7 cellular contexts compared by ENCODE assay signal in the genomic region with DNA sequence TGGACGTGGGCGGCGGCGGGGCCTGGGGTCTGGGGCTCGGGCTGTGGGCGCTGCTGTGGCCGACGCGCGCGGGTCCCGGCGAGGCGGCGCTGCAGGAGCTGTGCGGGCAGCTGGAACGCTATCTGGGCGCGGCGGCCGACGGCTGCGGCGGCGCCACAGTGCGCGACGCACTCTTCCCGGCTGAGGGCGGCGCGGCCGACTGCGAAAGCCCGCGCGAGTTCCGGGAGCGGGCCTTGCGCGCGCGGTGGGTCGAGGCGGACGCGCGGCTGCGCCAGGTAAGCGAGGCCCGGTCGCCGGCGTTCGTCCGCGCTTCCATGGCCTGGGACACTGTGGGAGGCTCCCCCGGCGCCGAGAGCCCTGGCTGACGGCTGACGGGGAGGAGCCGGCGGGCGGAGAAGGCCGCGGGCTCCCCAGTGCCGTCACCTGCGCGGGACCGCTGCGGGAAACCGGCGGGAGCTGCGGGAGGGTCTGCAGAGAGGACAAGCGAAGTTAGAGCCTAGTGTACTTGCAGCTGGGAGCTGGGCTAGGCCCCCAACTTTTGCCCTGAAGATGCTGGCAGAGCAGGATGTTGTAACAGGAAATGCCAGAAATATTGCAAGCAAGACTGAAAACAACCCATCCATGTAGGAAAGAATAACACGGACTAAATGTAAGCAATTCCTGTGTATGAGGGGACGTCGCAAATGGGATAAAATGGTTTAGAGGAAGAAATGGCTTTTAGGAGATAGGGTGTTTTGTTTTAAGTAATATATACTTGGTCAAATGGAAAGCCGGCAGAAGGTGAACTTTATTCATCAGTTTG. TPM values are rescaled to one million over a fixed set of nuclear protein-coding genes. Genes with fewer than 3 reads are reported as not detected.
DNase-seq lines count a peak whose midpoint lies in the region; ATAC-seq, FAIRE-seq and TF ChIP-seq lines count a peak whose summit lies in the region.

No MANE protein-coding gene starts in this region.

- intact Hi-C loops in activated CD8-positive, alpha-beta T cell treated with anti-CD3 and anti-CD28 coated beads for 36 hours (cut with micrococcal nuclease), result no loop called here

- TF ChIP-seq POLR2A in erythroblast (IDR thresholded peaks at IDR 0.05; ENCODE audit: low read length), result no peak

- in situ Hi-C loops in GM13977 (cut with MboI; ENCODE audit: low pct_unique_long_range_greater_than_20kb, low sequenced_read_pairs, unreplicated experiment), result no loop called here
- in situ Hi-C loops in HAP-1 (cut with MboI; ENCODE audit: low sequenced_read_pairs), result no loop called here

- peak overlapping the region; percentile 92 for H3K27ac Mint-ChIP-seq in activated CD8-positive, alpha-beta T cell treated with anti-CD3 and anti-CD28 coated beads for 36 hours
- H3K27ac Mint-ChIP-seq in naive thymus-derived CD8-positive, alpha-beta T cell, result peak overlapping the region; percentile 92 to 100 (median 96)

- peaks cover 16% of the 10 kb centered on the region for H3K4me1 ChIP-seq in HAP-1

- H3K27me3 ChIP-seq in HAP-1 (ENCODE audit: low read depth), result no peaks in the 10 kb centered on the region

- no peaks in the 10 kb centered on the region for H3K27me3 Mint-ChIP-seq in activated CD8-positive, alpha-beta T cell treated with anti-CD3 and anti-CD28 coated beads for 36 hours
- H3K27me3 Mint-ChIP-seq in naive thymus-derived CD8-positive, alpha-beta T cell, result no peaks in the 10 kb centered on the region

- H3K9me3 ChIP-seq in HAP-1, result no peaks in the 10 kb centered on the region

- TF ChIP-seq CTCF in GM13977 (IDR thresholded peaks at IDR 0.05; ENCODE audit: extremely low read depth, insufficient read depth, missing control alignments), result no peak
- no peak for TF ChIP-seq CTCF in activated CD8-positive, alpha-beta T cell treated with anti-CD3 and anti-CD28 coated beads for 36 hours (IDR thresholded peaks at IDR 0.05)

- no peak for FAIRE-seq in urothelium cell line (lab: Jason Lieb, UNC)

- H3K36me3 ChIP-seq in HAP-1 (replicated peaks), result peaks cover 16% of the 10 kb centered on the region

- DNase-seq in GM13977 (ENCODE audit: low spot score) (peak; percentile 38), HAP-1 (ENCODE audit: low spot score in 2 of 2) (peak; percentile 47 to 65), MV-4-11 (lab: John Stamatoyannopoulos, UW) (peak; percentile 48), erythroblast (lab: John Stamatoyannopoulos, UW) (peak; percentile 82 to 89), urothelium cell line (ENCODE audit: low spot score) (peak; percentile 49)
- peak; percentile 28 for DNase-seq in activated CD8-positive, alpha-beta T cell treated with anti-CD3 and anti-CD28 coated beads for 36 hours
- peak in 9 of 10 donors; percentile 11 to 52 (median 37) for DNase-seq in naive thymus-derived CD8-positive, alpha-beta T cell

- peaks cover 33% of the 10 kb centered on the region for H3K4me1 Mint-ChIP-seq in activated CD8-positive, alpha-beta T cell treated with anti-CD3 and anti-CD28 coated beads for 36 hours (ENCODE audit: low read depth)
- peaks cover 15 to 53% (median 39%) of the 10 kb centered on the region in 4 donors for H3K4me1 Mint-ChIP-seq in naive thymus-derived CD8-positive, alpha-beta T cell

- peak overlapping the region; percentile 49 for H3K4me3 ChIP-seq in HAP-1

- H3K4me3 Mint-ChIP-seq in activated CD8-positive, alpha-beta T cell treated with anti-CD3 and anti-CD28 coated beads for 36 hours, result peak overlapping the region; percentile 84
- H3K4me3 Mint-ChIP-seq in naive thymus-derived CD8-positive, alpha-beta T cell, result peak overlapping the region; percentile 83 to 99 (median 94)

- CTCF ChIA-PET in activated CD8-positive, alpha-beta T cell treated with anti-CD3 and anti-CD28 coated beads for 36 hours (lab: Charles Lee), result interaction anchor here (0.9 to 2.5 kb wide), 8 partner anchors 20 to 271 kb away, joined by 3 to 10 read pairs (median 4); a partner anchor contains a TSS

- H3K36me3 Mint-ChIP-seq in activated CD8-positive, alpha-beta T cell treated with anti-CD3 and anti-CD28 coated beads for 36 hours (ENCODE audit: low read depth), result peaks cover 21% of the 10 kb centered on the region
- peaks cover 3 to 34% (median 13%) of the 10 kb centered on the region in 3 donors for H3K36me3 Mint-ChIP-seq in naive thymus-derived CD8-positive, alpha-beta T cell

- peak; percentile 4 for ATAC-seq in activated CD8-positive, alpha-beta T cell treated with anti-CD3 and anti-CD28 coated beads for 36 hours
- ATAC-seq in naive thymus-derived CD8-positive, alpha-beta T cell, result peak; percentile 11 to 31

- no peaks in the 10 kb centered on the region for H3K9me3 Mint-ChIP-seq in activated CD8-positive, alpha-beta T cell treated with anti-CD3 and anti-CD28 coated beads for 36 hours
- no peaks in the 10 kb centered on the region for H3K9me3 Mint-ChIP-seq in naive thymus-derived CD8-positive, alpha-beta T cell

- POLR2A ChIA-PET in activated CD8-positive, alpha-beta T cell treated with anti-CD3 and anti-CD28 coated beads for 36 hours (lab: Charles Lee), result interaction anchor here (1.0 to 4.0 kb wide), 9 partner anchors 14 to 270 kb away, joined by 3 to 39 read pairs (median 5); a partner anchor contains a TSS
- POLR2A ChIA-PET in naive thymus-derived CD8-positive, alpha-beta T cell (lab: Charles Lee), result interaction anchor here (0.5 to 4.1 kb wide), 10 partner anchors 46 to 1924 kb away, joined by 3 to 35 read pairs (median 10); a partner anchor contains a TSS

RNA-seq across cellular contexts. Expression of a gene that starts 0.8 kb away (rescaled TPM):
- total RNA-seq in activated CD8-positive, alpha-beta T cell treated with anti-CD3 and anti-CD28 coated beads for 36 hours, result 1 to 10 TPM; 5.8 to 6.1 TPM
- 10 to 100 TPM; 39.8 to 40.0 TPM for total RNA-seq in naive thymus-derived CD8-positive, alpha-beta T cell
- polyA plus RNA-seq in naive thymus-derived CD8-positive, alpha-beta T cell, result 1 to 10 TPM; 3.7 to 5.8 (median 4.5) TPM

RNA-seq across cellular contexts. Expression of a gene that starts 4.4 kb away (rescaled TPM):
- total RNA-seq in activated CD8-positive, alpha-beta T cell treated with anti-CD3 and anti-CD28 coated beads for 36 hours, result not detected
- total RNA-seq in naive thymus-derived CD8-positive, alpha-beta T cell, result not detected
- polyA plus RNA-seq in naive thymus-derived CD8-positive, alpha-beta T cell, result under 1 TPM in 2 of 3 donors, not detected in 1; 0.08 to 0.17 TPM

Comparison
In these comparisons a context has a peak if more than half of its experiments do, and no peak if none do; other contexts are left out.
1. Peak in every context shown above with its lines: DNase-seq, ATAC-seq and H3K4me3 ChIP-seq.
2. DNase-seq: peak in every context shown above with its lines; median percentile 86 in erythroblast; 56 in HAP-1; 49 in urothelium cell line; 48 in MV-4-11; 38 in GM13977; 37 in naive thymus-derived CD8-positive, alpha-beta T cell; 28 in activated CD8-positive, alpha-beta T cell treated with anti-CD3 and anti-CD28 coated beads for 36 hours.
3. RNA of a gene that starts 0.8 kb away (total RNA-seq): 39.8 to 40.0 TPM in naive thymus-derived CD8-positive, alpha-beta T cell; 5.8 to 6.1 TPM in activated CD8-positive, alpha-beta T cell treated with anti-CD3 and anti-CD28 coated beads for 36 hours; every median in the first group is over 4 times any median in the second.